Comparison of ENCODE assay signal across 1 cellular context in the genomic region with DNA sequence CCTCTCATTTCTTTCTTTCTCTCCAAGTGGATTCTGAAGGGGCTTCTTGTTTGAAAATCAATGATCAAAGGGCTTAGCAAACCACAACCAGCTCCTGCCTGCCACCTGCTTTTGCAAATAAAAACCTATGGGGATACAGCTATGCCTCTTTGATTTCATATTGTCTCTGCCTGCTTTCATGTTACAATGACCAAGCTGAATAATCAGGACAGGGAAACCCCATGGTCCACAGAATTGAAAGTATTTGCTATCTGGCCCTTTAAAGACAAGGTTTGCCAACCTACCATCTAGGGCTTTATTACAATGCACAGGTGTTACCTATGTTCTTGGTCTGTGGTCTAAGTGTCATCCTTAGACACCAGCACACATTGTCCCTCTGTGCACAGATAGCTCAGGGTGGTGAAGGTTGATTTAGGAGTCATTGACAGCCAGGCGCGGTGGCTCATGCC.
TF ChIP-seq lines count a peak whose summit lies in the region.

No MANE protein-coding gene starts in this region.

TF ChIP-seq in IMR-90, 13 proteins besides CTCF, POLR2A, EP300 and RAD21:
- TF ChIP-seq RFX5 (IDR thresholded peaks at IDR 0.05; ENCODE audit: low read depth, low read length) (no peak), CEBPB (IDR thresholded peaks at IDR 0.05; ENCODE audit: low read depth, low read length) (no peak), SMC3 (IDR thresholded peaks at IDR 0.05; ENCODE audit: low read depth, low read length) (no peak), RCOR1 (IDR thresholded peaks at IDR 0.05; ENCODE audit: insufficient replicate concordance, low read length) (no peak), USF2 (IDR thresholded peaks at IDR 0.05; ENCODE audit: low read depth, low read length) (no peak), MAZ (IDR thresholded peaks at IDR 0.05; ENCODE audit: borderline replicate concordance, low read depth, low read length) (no peak), FOS (IDR thresholded peaks at IDR 0.05; ENCODE audit: low read depth, low read length) (no peak)
